Comparison of ENCODE assay signal across 1 cellular context in genomic region chr19:4057913-4058695, GRCh38.
TF ChIP-seq lines count a peak whose summit lies in the region.

No MANE protein-coding gene starts in this region.

TF ChIP-seq in HepG2, 621 proteins besides CTCF, POLR2A, EP300 and RAD21 (continued from another document and continues in another):
- TF ChIP-seq ZBTB26 (CRISPR knock-in tag; IDR thresholded peaks at IDR 0.05; ENCODE audit: borderline replicate concordance) (no peak), DPF2 (CRISPR knock-in tag; IDR thresholded peaks at IDR 0.05; ENCODE audit: borderline replicate concordance, low read depth) (peak; percentile 51; the same call in 1 of the 2 replicates), FOSL2 (CRISPR knock-in tag; IDR thresholded peaks at IDR 0.05) (peak; percentile 96), ZNF644 (CRISPR knock-in tag; IDR thresholded peaks at IDR 0.05; ENCODE audit: low read depth) (no peak), YEATS2 (CRISPR knock-in tag; IDR thresholded peaks at IDR 0.05; ENCODE audit: borderline replicate concordance) (peak; percentile 65; the same call in 1 of the 2 replicates), ZNF713 (CRISPR knock-in tag; IDR thresholded peaks at IDR 0.05) (no peak), CENPBD1 (CRISPR knock-in tag; IDR thresholded peaks at IDR 0.05; ENCODE audit: borderline replicate concordance, low read depth) (no peak), FOXP4 (CRISPR knock-in tag; IDR thresholded peaks at IDR 0.05) (peak; percentile 9; the same call in 1 of the 2 replicates), FOXK1 (CRISPR knock-in tag; IDR thresholded peaks at IDR 0.05; ENCODE audit: borderline replicate concordance, low read depth) (peak; percentile 51; the same call in 1 of the 2 replicates), SIN3A (IDR thresholded peaks at IDR 0.05; ENCODE audit: borderline replicate concordance, low read depth, low read length) (0 out of 2 replicates have a peak, but pooled peaks have one; percentile 49), ZNF350 (CRISPR knock-in tag; IDR thresholded peaks at IDR 0.05; ENCODE audit: borderline replicate concordance, low read depth) (peak; percentile 77; the same call in 1 of the 2 replicates), ZBTB39 (CRISPR knock-in tag; IDR thresholded peaks at IDR 0.05) (no peak), ZBTB38 (CRISPR knock-in tag; IDR thresholded peaks at IDR 0.05) (peak; percentile 73), FOXO4 (CRISPR knock-in tag; conservative IDR thresholded peaks at IDR 0.05) (no peak), NRL (CRISPR knock-in tag; IDR thresholded peaks at IDR 0.05; ENCODE audit: borderline replicate concordance) (no peak), PHF5A (CRISPR knock-in tag; IDR thresholded peaks at IDR 0.05; ENCODE audit: low read depth, unreplicated experiment) (no peak), ZNF549 (CRISPR knock-in tag; IDR thresholded peaks at IDR 0.05) (no peak), ATAD3A (CRISPR knock-in tag; IDR thresholded peaks at IDR 0.05) (no peak), MXD3 (CRISPR knock-in tag; IDR thresholded peaks at IDR 0.05) (no peak; the same call in 1 of the 2 replicates), RFX5 (IDR thresholded peaks at IDR 0.05; ENCODE audit: low read depth, low read length) (no peak), ZIK1 (CRISPR knock-in tag; IDR thresholded peaks at IDR 0.05; ENCODE audit: borderline replicate concordance, low read depth) (no peak; the same call in 1 of the 2 replicates), NPAS2 (CRISPR knock-in tag; IDR thresholded peaks at IDR 0.05; ENCODE audit: borderline replicate concordance) (no peak), ATRX (CRISPR knock-in tag; IDR thresholded peaks at IDR 0.05; ENCODE audit: borderline replicate concordance) (no peak), IKZF5 (CRISPR knock-in tag; IDR thresholded peaks at IDR 0.05) (peak; percentile 23; the same call in 1 of the 2 replicates), PPARG (CRISPR knock-in tag; conservative IDR thresholded peaks at IDR 0.05) (0 out of 2 replicates have a peak, but pooled peaks have one; percentile 5), ZNF138 (CRISPR knock-in tag; IDR thresholded peaks at IDR 0.05; ENCODE audit: low read depth) (no peak), PHF20 (CRISPR knock-in tag; IDR thresholded peaks at IDR 0.05) (no peak; the same call in 1 of the 2 replicates), ZFP36L1 (CRISPR knock-in tag; IDR thresholded peaks at IDR 0.05) (peak; percentile 75), PCBP1 (IDR thresholded peaks at IDR 0.05; ENCODE audit: borderline replicate concordance, low read depth, low read length) (peak; percentile 97; the same call in 1 of the 2 replicates), SMARCE1 (IDR thresholded peaks at IDR 0.05; ENCODE audit: borderline replicate concordance) (no peak), GABPB1 (CRISPR knock-in tag; IDR thresholded peaks at IDR 0.05) (peak; percentile 78), SALL1 (CRISPR knock-in tag; IDR thresholded peaks at IDR 0.05) (peak; percentile 65), ZNF407 (CRISPR knock-in tag; IDR thresholded peaks at IDR 0.05; ENCODE audit: not compliant biosample characterization) (no peak), SMARCC2 (IDR thresholded peaks at IDR 0.05) (no peak), ZNF292 (CRISPR knock-in tag; IDR thresholded peaks at IDR 0.05; ENCODE audit: borderline replicate concordance, low read depth) (no peak; the same call in 1 of the 2 replicates), ZNF431 (CRISPR knock-in tag; IDR thresholded peaks at IDR 0.05; ENCODE audit: borderline replicate concordance, low read depth) (no peak; the same call in 1 of the 2 replicates), RARG (CRISPR knock-in tag; IDR thresholded peaks at IDR 0.05; ENCODE audit: low read depth) (no peak), ZNF44 (CRISPR knock-in tag; IDR thresholded peaks at IDR 0.05) (0 out of 2 replicates have a peak, but pooled peaks have one; percentile 41), SCMH1 (CRISPR knock-in tag; IDR thresholded peaks at IDR 0.05; ENCODE audit: borderline replicate concordance) (no peak)
